12 cellular contexts compared by ENCODE assay signal in the genomic region with DNA sequence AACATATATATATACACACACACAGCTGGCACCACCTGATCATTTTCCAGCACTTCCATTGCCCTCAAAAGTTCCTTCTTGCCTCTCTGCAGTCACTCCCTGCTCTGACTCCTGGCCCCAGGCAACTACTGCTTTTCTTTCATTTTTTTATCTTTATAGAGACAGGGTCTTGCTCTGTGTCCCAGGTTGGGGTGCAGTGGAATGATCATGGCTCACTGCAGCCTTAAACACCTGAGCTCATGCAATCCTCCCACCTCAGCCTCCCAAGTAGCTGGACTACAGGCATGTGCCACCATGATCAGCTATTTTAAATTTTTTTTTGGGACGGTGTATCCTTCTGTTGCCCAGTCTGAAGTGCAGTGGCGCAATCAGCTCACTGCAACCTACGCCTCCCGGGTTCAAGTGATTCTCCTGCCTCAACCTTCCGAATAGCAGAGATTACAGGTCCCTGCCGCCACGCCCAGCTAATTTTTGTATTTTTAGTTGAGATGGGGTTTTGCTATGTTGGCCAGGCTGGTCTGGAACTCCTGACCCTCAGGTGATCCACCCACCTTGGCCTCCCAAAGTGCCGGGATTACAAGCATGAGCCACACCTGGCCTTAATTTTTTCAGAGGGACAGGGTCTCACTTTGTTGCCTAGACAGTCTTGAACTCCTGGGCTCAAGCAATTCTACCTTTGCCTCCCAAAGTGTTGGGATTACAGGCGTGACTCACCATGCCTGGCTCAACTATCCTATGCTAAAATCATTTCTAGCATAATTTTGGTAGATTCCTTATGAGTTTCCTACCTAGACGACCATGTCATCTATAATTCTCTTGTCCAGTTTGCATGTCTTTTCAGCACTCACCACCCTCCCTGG. TPM values are rescaled to one million over a fixed set of nuclear protein-coding genes. Genes with fewer than 3 reads are reported as not detected.
A peak's percentile ranks its signal among the peaks of the same experiment; 100 is the strongest.
DNase-seq lines count a peak whose midpoint lies in the region; ATAC-seq, FAIRE-seq and TF ChIP-seq lines count a peak whose summit lies in the region.
"Had no signal": no experiment of that assay in that cellular context is flagged by ENCODE, and none has a peak within 500 bp of the region (broad histone marks: within the 10 kb centered on the region; RNA-seq: fewer than 3 reads in every experiment).

No MANE protein-coding gene starts in this region.

- FAIRE-seq in GM12891 (lab: Jason Lieb, UNC): no peak
- FAIRE-seq: small intestine had no signal

- 87 to 95% methylated on average over 3 to 10 of the region's 10 CpGs for WGBS in gastroesophageal sphincter (ENCODE audit: low coverage in 1 of 2), 2 donors

- CTCF ChIA-PET in HEK293 (lab: Yijun Ruan, JAX): interaction anchor here (1.4 kb wide), 1 partner anchor 372 kb away, joined by 3 read pairs; no protein-coding TSS in a partner anchor
- CTCF ChIA-PET in naive thymus-derived CD4-positive, alpha-beta T cell (lab: Charles Lee): no interaction called here
- CTCF ChIA-PET in A673 (lab: Charles Lee): no interaction called here

- H3K27ac Mint-ChIP-seq in activated naive CD8-positive, alpha-beta T cell treated with anti-CD3 and anti-CD28 coated beads for 36 hours: peak overlapping the region; percentile 23
- H3K27ac Mint-ChIP-seq in naive thymus-derived CD4-positive, alpha-beta T cell: peak overlapping the region in 5 of 9 donors; percentile 25 to 69 (median 43)
- H3K27ac Mint-ChIP-seq: memory B cell had no signal

- no peak overlapping the region for H3K4me3 Mint-ChIP-seq in activated naive CD8-positive, alpha-beta T cell treated with anti-CD3 and anti-CD28 coated beads for 36 hours
- H3K4me3 Mint-ChIP-seq in naive thymus-derived CD4-positive, alpha-beta T cell: no peak overlapping the region
- H3K4me3 Mint-ChIP-seq: memory B cell had no signal

- H3K27ac ChIP-seq in HEK293 (ENCODE audit: extremely low read depth, low read depth, low read length) (no peak overlapping the region), gastroesophageal sphincter (no peak overlapping the region), A673 (ENCODE audit: low read depth, low read length, poor library complexity, severe bottlenecking) (no peak overlapping the region)
- H3K27ac ChIP-seq in naive thymus-derived CD4-positive, alpha-beta T cell (ENCODE audit: low read depth, low read length): no peak overlapping the region
- H3K27ac ChIP-seq: coronary artery had no signal

- TF ChIP-seq CTCF in HEK293 (tag by site-specific recombination; IDR thresholded peaks at IDR 0.05): no peak
- no peak for TF ChIP-seq CTCF in gastroesophageal sphincter (IDR thresholded peaks at IDR 0.05)
- no peak for TF ChIP-seq CTCF in A673 (conservative IDR thresholded peaks at IDR 0.05; ENCODE audit: low read depth, low read length)

- H3K4me3 ChIP-seq in HEK293 (ENCODE audit: low read depth, low read length) (no peak overlapping the region), gastroesophageal sphincter (no peak overlapping the region), A673 (ENCODE audit: low read depth, low read length, poor library complexity, severe bottlenecking) (no peak overlapping the region)
- no peak overlapping the region for H3K4me3 ChIP-seq in naive thymus-derived CD4-positive, alpha-beta T cell (ENCODE audit: low read length)
- H3K4me3 ChIP-seq: coronary artery had no signal

- TF ChIP-seq POLR2A in GM12891 (IDR thresholded peaks at IDR 0.05; ENCODE audit: low read depth, low read length): peak; percentile 17; the same call in 1 of the 2 replicates
- TF ChIP-seq POLR2A in gastroesophageal sphincter (IDR thresholded peaks at IDR 0.05): no peak

- H3K27me3 Mint-ChIP-seq in activated naive CD8-positive, alpha-beta T cell treated with anti-CD3 and anti-CD28 coated beads for 36 hours: no peaks in the 10 kb centered on the region
- no peaks in the 10 kb centered on the region for H3K27me3 Mint-ChIP-seq in naive thymus-derived CD4-positive, alpha-beta T cell
- H3K27me3 Mint-ChIP-seq: memory B cell had no signal

- POLR2A ChIA-PET in HEK293 (lab: Yijun Ruan, JAX) (interaction anchor here (0.5 to 0.9 kb wide), 6 partner anchors 9 to 848 kb away, joined by 3 to 5 read pairs (median 3); no protein-coding TSS in a partner anchor), A673 (lab: Charles Lee; ENCODE audit: low non-redundant PET) (no interaction called here)
- POLR2A ChIA-PET in naive thymus-derived CD4-positive, alpha-beta T cell (lab: Charles Lee): no interaction called here

- H3K9me3 Mint-ChIP-seq in activated naive CD8-positive, alpha-beta T cell treated with anti-CD3 and anti-CD28 coated beads for 36 hours: no peaks in the 10 kb centered on the region
- H3K9me3 Mint-ChIP-seq in naive thymus-derived CD4-positive, alpha-beta T cell: peaks cover 0 to 5% (median 0%) of the 10 kb centered on the region in 11 donors
- H3K9me3 Mint-ChIP-seq: memory B cell had no signal

- peaks cover 65% of the 10 kb centered on the region for H3K36me3 Mint-ChIP-seq in activated naive CD8-positive, alpha-beta T cell treated with anti-CD3 and anti-CD28 coated beads for 36 hours
- H3K36me3 Mint-ChIP-seq in naive thymus-derived CD4-positive, alpha-beta T cell: peaks cover 10 to 54% (median 40%) of the 10 kb centered on the region in 5 donors

- no peaks in the 10 kb centered on the region for H3K27me3 ChIP-seq in naive thymus-derived CD4-positive, alpha-beta T cell (ENCODE audit: control insufficient read depth in 2 of 2, insufficient read depth in 2 of 2, low read length in 2 of 2)
- no peaks in the 10 kb centered on the region for H3K27me3 ChIP-seq in gastroesophageal sphincter
- H3K27me3 ChIP-seq in A673 (replicated peaks; ENCODE audit: insufficient read depth, low read depth, low read length, poor library complexity): no peaks in the 10 kb centered on the region

- H3K36me3 ChIP-seq in HEK293 (ENCODE audit: control insufficient read depth in 2 of 2, insufficient read depth in 1 of 2, low read length in 2 of 2) (peaks cover 58 to 61% of the 10 kb centered on the region in 2 experiments), gastroesophageal sphincter (peaks cover 8 to 66% of the 10 kb centered on the region in 2 donors), A673 (ENCODE audit: insufficient read depth, low read length, poor library complexity, severe bottlenecking) (peaks cover 63% of the 10 kb centered on the region)
- peaks cover 19 to 52% (median 43%) of the 10 kb centered on the region in 3 experiments for H3K36me3 ChIP-seq in naive thymus-derived CD4-positive, alpha-beta T cell (ENCODE audit: control insufficient read depth in 2 of 3, insufficient read depth in 3 of 3, low read length in 3 of 3)

- peaks cover 40% of the 10 kb centered on the region for H3K4me1 Mint-ChIP-seq in activated naive CD8-positive, alpha-beta T cell treated with anti-CD3 and anti-CD28 coated beads for 36 hours
- peaks cover 23 to 42% (median 33%) of the 10 kb centered on the region in 7 donors for H3K4me1 Mint-ChIP-seq in naive thymus-derived CD4-positive, alpha-beta T cell

- peak; percentile 12 for ATAC-seq in naive thymus-derived CD4-positive, alpha-beta T cell
- ATAC-seq in gastroesophageal sphincter: no peak

- peaks cover 5% of the 10 kb centered on the region; the same call in 1 of the 2 replicates for H3K4me1 ChIP-seq in HEK293 (ENCODE audit: control insufficient read depth, insufficient read depth, low read length)
- peaks cover 15 to 17% of the 10 kb centered on the region in 2 donors for H3K4me1 ChIP-seq in naive thymus-derived CD4-positive, alpha-beta T cell (ENCODE audit: control insufficient read depth in 2 of 2, insufficient read depth in 2 of 2, low read length in 2 of 2)
- H3K4me1 ChIP-seq in gastroesophageal sphincter: peaks cover 0 to 28% (median 8%) of the 10 kb centered on the region in 3 donors
- peaks cover 15% of the 10 kb centered on the region for H3K4me1 ChIP-seq in A673 (ENCODE audit: insufficient read depth, low read length, poor library complexity, severe bottlenecking)

- intact Hi-C loops in naive thymus-derived CD4-positive, alpha-beta T cell (cut with micrococcal nuclease): no loop called here
- intact Hi-C loops in A673 (cut with micrococcal nuclease; ENCODE audit: unreplicated experiment): no loop called here

- BruUV-seq in A673 (replicated peaks; lab: Mats Ljungman, UMichigan): no TSS peak

- H3K9me3 ChIP-seq in HEK293 (ENCODE audit: control insufficient read depth, insufficient read depth, low read depth, low read length) (no peaks in the 10 kb centered on the region), gastroesophageal sphincter (no peaks in the 10 kb centered on the region), A673 (ENCODE audit: low read depth, low read length, poor library complexity, severe bottlenecking) (no peaks in the 10 kb centered on the region)
- H3K9me3 ChIP-seq in naive thymus-derived CD4-positive, alpha-beta T cell (ENCODE audit: control insufficient read depth in 2 of 3, low read length in 3 of 3): no peaks in the 10 kb centered on the region

- no peak for TF ChIP-seq EP300 in gastroesophageal sphincter (IDR thresholded peaks at IDR 0.05)

- DNase-seq in GM12891 (ENCODE audit: insufficient read length, low spot score): no peak
- no peak for DNase-seq in activated naive CD8-positive, alpha-beta T cell treated with anti-CD3 and anti-CD28 coated beads for 36 hours
- DNase-seq in naive thymus-derived CD4-positive, alpha-beta T cell: no peak
- DNase-seq in A673 (ENCODE audit: low spot score): no peak
- DNase-seq in cerebellar cortex (ENCODE audit: low spot score): no peak
- DNase-seq in activated effector memory CD4-positive, alpha-beta T cell treated with Interleukin-2 at 50 U/mL for 16 hours: no peak
- DNase-seq: NCI-H1417 treated with DMSO at 0.1 percent for 48 hours, small intestine had no signal

TF ChIP-seq in GM12891, 5 proteins besides CTCF, POLR2A, EP300 and RAD21:
- no peak for TF ChIP-seq PAX5 (IDR thresholded peaks at IDR 0.05; ENCODE audit: insufficient read depth, low read length, severe bottlenecking)
- TF ChIP-seq POU2F2 (IDR thresholded peaks at IDR 0.05; ENCODE audit: low read depth, low read length): no peak
- no peak for TF ChIP-seq TAF1 (IDR thresholded peaks at IDR 0.05; ENCODE audit: low read depth, low read length)
- peak; percentile 62 for TF ChIP-seq POLR2AphosphoS5 (IDR thresholded peaks at IDR 0.05; ENCODE audit: low read depth, low read length)

TF ChIP-seq in HEK293, 187 proteins besides CTCF, POLR2A, EP300 and RAD21 (continues in another document):
- TF ChIP-seq ZNF664 (tag by site-specific recombination; IDR thresholded peaks at IDR 0.05) (peak; percentile 70), KLF8 (tag by site-specific recombination; IDR thresholded peaks at IDR 0.05) (peak; percentile 17; the same call in 1 of the 2 replicates), ZEB2 (tag by site-specific recombination; IDR thresholded peaks at IDR 0.05) (peak; percentile 61; the same call in 1 of the 2 replicates), GLI4 (tag by site-specific recombination; IDR thresholded peaks at IDR 0.05) (no peak)

RNA-seq across cellular contexts. Expression of gene HSP90AA1, which starts 7.8 kb away (rescaled TPM):
- polyA plus RNA-seq in GM12891 (2012; ENCODE audit: low read depth, missing spikeins): 535 TPM
- total RNA-seq in activated naive CD8-positive, alpha-beta T cell treated with anti-CD3 and anti-CD28 coated beads for 36 hours: 1,000 to 10,000 TPM; 1,485 to 1,535 TPM
- total RNA-seq in naive thymus-derived CD4-positive, alpha-beta T cell: 100 to 1,000 TPM; 229 to 591 (median 361) TPM
- 100 to 1,000 TPM; 331 to 334 TPM for polyA plus RNA-seq in naive thymus-derived CD4-positive, alpha-beta T cell
- total RNA-seq in gastroesophageal sphincter (100 to 1,000 TPM; 421 to 585 (median 537) TPM), A673 (2021) (1,040 and 1,112 TPM in 2 replicates)
